Comparison of ENCODE assay signal across 1 cellular context in genomic region chr11:34665077-34665835, GRCh38.
TF ChIP-seq lines count a peak whose summit lies in the region.

No MANE protein-coding gene starts in this region.

TF ChIP-seq in HepG2, 621 proteins besides CTCF, POLR2A, EP300 and RAD21 (continued from another document and continues in another):
- TF ChIP-seq, protein P1, sequence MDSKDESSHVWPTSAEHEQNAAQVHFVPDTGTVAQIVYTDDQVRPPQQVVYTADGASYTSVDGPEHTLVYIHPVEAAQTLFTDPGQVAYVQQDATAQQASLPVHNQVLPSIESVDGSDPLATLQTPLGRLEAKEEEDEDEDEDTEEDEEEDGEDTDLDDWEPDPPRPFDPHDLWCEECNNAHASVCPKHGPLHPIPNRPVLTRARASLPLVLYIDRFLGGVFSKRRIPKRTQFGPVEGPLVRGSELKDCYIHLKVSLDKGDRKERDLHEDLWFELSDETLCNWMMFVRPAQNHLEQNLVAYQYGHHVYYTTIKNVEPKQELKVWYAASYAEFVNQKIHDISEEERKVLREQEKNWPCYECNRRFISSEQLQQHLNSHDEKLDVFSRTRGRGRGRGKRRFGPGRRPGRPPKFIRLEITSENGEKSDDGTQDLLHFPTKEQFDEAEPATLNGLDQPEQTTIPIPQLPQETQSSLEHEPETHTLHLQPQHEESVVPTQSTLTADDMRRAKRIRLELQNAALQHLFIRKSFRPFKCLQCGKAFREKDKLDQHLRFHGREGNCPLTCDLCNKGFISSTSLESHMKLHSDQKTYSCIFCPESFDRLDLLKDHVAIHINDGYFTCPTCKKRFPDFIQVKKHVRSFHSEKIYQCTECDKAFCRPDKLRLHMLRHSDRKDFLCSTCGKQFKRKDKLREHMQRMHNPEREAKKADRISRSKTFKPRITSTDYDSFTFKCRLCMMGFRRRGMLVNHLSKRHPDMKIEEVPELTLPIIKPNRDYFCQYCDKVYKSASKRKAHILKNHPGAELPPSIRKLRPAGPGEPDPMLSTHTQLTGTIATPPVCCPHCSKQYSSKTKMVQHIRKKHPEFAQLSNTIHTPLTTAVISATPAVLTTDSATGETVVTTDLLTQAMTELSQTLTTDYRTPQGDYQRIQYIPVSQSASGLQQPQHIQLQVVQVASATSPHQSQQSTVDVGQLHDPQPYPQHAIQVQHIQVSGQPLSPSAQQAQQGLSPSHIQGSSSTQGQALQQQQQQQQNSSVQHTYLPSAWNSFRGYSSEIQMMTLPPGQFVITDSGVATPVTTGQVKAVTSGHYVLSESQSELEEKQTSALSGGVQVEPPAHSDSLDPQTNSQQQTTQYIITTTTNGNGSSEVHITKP (CRISPR knock-in tag; IDR thresholded peaks at IDR 0.05; ENCODE audit: low read depth), result no peak
- TF ChIP-seq ZFP37 (CRISPR knock-in tag; IDR thresholded peaks at IDR 0.05; ENCODE audit: borderline replicate concordance) (no peak), HNRNPH1 (optimal IDR thresholded peaks at IDR 0.05; ENCODE audit: low read depth, low read length) (no peak), ZNF329 (CRISPR knock-in tag; IDR thresholded peaks at IDR 0.05; ENCODE audit: low read depth) (no peak), RCOR2 (CRISPR knock-in tag; IDR thresholded peaks at IDR 0.05) (peak; percentile 86), THYN1 (CRISPR knock-in tag; IDR thresholded peaks at IDR 0.05; ENCODE audit: borderline replicate concordance, low read depth) (no peak), RBM22 (optimal IDR thresholded peaks at IDR 0.05; ENCODE audit: low read length) (no peak), GZF1 (CRISPR knock-in tag; IDR thresholded peaks at IDR 0.05) (no peak), ZBTB20 (CRISPR knock-in tag; IDR thresholded peaks at IDR 0.05; ENCODE audit: borderline replicate concordance, low read depth) (no peak), ARID5B (CRISPR knock-in tag; IDR thresholded peaks at IDR 0.05) (peak; percentile 96), TARDBP (CRISPR knock-in tag; IDR thresholded peaks at IDR 0.05) (peak; percentile 37; the same call in 1 of the 2 replicates), ZNF331 (CRISPR knock-in tag; IDR thresholded peaks at IDR 0.05) (no peak; the same call in 1 of the 2 replicates), ZNF337 (CRISPR knock-in tag; IDR thresholded peaks at IDR 0.05; ENCODE audit: borderline replicate concordance, low read depth) (no peak), SMYD3 (CRISPR knock-in tag; IDR thresholded peaks at IDR 0.05) (no peak), ZNF703 (CRISPR knock-in tag; IDR thresholded peaks at IDR 0.05; ENCODE audit: borderline replicate concordance) (no peak), RBFOX2 (IDR thresholded peaks at IDR 0.05; ENCODE audit: low read depth, low read length) (no peak), THAP9 (CRISPR knock-in tag; IDR thresholded peaks at IDR 0.05; ENCODE audit: borderline replicate concordance) (no peak), EZH2 (conservative IDR thresholded peaks at IDR 0.05; ENCODE audit: low read depth, low read length) (no peak), ZSCAN12 (CRISPR knock-in tag; IDR thresholded peaks at IDR 0.05) (no peak), IKZF4 (CRISPR knock-in tag; IDR thresholded peaks at IDR 0.05; ENCODE audit: borderline replicate concordance, low read depth, not compliant biosample characterization) (no peak), MAF1 (CRISPR knock-in tag; IDR thresholded peaks at IDR 0.05; ENCODE audit: borderline replicate concordance) (no peak), ATM (IDR thresholded peaks at IDR 0.05; ENCODE audit: borderline replicate concordance) (no peak), RBM39 (IDR thresholded peaks at IDR 0.05; ENCODE audit: low read depth, low read length, poor library complexity, severe bottlenecking) (no peak), HDAC1 (CRISPR knock-in tag; IDR thresholded peaks at IDR 0.05) (peak; percentile 59), GLI4 (CRISPR knock-in tag; IDR thresholded peaks at IDR 0.05; ENCODE audit: borderline replicate concordance) (no peak), SIX4 (CRISPR knock-in tag; IDR thresholded peaks at IDR 0.05) (peak; percentile 96), STAG1 (CRISPR knock-in tag; IDR thresholded peaks at IDR 0.05) (peak; percentile 9; the same call in 1 of the 2 replicates), ZNF780A (CRISPR knock-in tag; IDR thresholded peaks at IDR 0.05) (no peak), ZNF234 (CRISPR knock-in tag; conservative IDR thresholded peaks at IDR 0.05) (no peak), IRF9 (CRISPR knock-in tag; IDR thresholded peaks at IDR 0.05; ENCODE audit: borderline replicate concordance) (no peak), MLXIP (CRISPR knock-in tag; IDR thresholded peaks at IDR 0.05; ENCODE audit: borderline replicate concordance) (no peak), SOX13 (IDR thresholded peaks at IDR 0.05) (peak; percentile 82; the same call in 1 of the 2 replicates), SOX13 (CRISPR knock-in tag; conservative IDR thresholded peaks at IDR 0.05 in 1 of 2, IDR thresholded peaks at IDR 0.05 in 1 of 2) (peak in 1 of 2 experiments; percentile 96; a peak in 2 of 4 replicates), NFE2L1 (CRISPR knock-in tag; IDR thresholded peaks at IDR 0.05; ENCODE audit: borderline replicate concordance) (no peak), WIZ (CRISPR knock-in tag; IDR thresholded peaks at IDR 0.05) (no peak), ZBTB1 (CRISPR knock-in tag; IDR thresholded peaks at IDR 0.05; ENCODE audit: borderline replicate concordance) (no peak), RXRA (CRISPR knock-in tag; IDR thresholded peaks at IDR 0.05) (peak; percentile 45; the same call in 1 of the 2 replicates)
- TF ChIP-seq, protein P2, sequence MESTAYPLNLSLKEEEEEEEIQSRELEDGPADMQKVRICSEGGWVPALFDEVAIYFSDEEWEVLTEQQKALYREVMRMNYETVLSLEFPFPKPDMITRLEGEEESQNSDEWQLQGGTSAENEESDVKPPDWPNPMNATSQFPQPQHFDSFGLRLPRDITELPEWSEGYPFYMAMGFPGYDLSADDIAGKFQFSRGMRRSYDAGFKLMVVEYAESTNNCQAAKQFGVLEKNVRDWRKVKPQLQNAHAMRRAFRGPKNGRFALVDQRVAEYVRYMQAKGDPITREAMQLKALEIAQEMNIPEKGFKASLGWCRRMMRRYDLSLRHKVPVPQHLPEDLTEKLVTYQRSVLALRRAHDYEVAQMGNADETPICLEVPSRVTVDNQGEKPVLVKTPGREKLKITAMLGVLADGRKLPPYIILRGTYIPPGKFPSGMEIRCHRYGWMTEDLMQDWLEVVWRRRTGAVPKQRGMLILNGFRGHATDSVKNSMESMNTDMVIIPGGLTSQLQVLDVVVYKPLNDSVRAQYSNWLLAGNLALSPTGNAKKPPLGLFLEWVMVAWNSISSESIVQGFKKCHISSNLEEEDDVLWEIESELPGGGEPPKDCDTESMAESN (CRISPR knock-in tag; conservative IDR thresholded peaks at IDR 0.05), result no peak
